In the genomic region with DNA sequence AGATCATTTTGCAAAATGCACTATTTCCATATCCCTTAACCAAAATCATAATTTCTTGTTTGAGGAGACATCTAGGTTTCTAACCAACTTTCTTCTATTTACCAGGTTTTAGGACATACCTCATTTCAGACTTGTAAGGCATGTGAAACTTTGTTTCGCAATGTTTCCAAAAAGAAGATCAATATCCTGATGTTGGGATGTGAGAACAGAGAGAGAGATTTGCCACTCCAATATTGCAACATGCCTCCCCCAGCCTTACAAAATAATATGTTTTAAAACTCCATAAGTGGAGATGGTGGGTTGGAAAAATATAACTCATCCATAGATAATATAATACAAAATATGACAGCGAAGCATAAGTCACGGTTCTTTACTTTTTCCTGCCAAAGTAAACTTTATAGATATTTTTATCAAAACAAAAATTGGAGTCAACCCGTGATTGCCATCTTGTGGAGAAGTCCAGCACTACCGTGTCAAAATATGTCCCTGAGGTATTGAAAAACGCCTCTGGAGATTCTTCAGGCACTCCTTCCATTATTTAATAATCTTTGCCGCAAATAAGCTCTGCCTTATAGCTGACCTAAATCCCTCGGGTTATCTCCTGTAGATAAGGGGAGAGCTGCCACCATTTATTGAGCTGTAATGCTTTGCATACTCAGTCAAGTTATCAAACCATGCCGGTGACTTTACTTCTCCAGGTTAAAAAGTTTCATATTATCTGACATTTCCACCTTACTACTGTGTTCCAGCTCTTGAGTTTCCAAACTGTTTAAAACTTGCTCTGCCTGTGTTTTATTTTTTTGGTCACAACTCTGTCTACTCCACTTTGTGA, we compare ENCODE assay signal across 8 cellular contexts.
A peak's percentile ranks its signal among the peaks of the same experiment; 100 is the strongest.
DNase-seq lines count a peak whose midpoint lies in the region; ATAC-seq and TF ChIP-seq lines count a peak whose summit lies in the region.

No MANE protein-coding gene starts in this region.

- no peaks in the 10 kb centered on the region for H3K36me3 ChIP-seq in OCI-LY7 (ENCODE audit: insufficient read depth, low read length)

- TF ChIP-seq CTCF in OCI-LY7 (conservative IDR thresholded peaks at IDR 0.05; ENCODE audit: low read length) (peak; percentile 85), epithelial cell of esophagus (IDR thresholded peaks at IDR 0.05; ENCODE audit: insufficient read depth, low read depth, low read length, missing control alignments) (peak; percentile 72)

- no peaks in the 10 kb centered on the region for H3K4me1 ChIP-seq in OCI-LY7 (ENCODE audit: insufficient read depth, low read length, poor library complexity, severe bottlenecking)

- no TSS peak for BruUV-seq in OCI-LY7 (replicated peaks; lab: Mats Ljungman, UMichigan)

- POLR2A ChIA-PET in OCI-LY7 (lab: Charles Lee) = no interaction called here

- no peaks in the 10 kb centered on the region for H4K20me1 ChIP-seq in OCI-LY7 (ENCODE audit: insufficient read depth, low read length)

- H3K79me2 ChIP-seq in OCI-LY7 (ENCODE audit: insufficient read depth, low read depth, low read length) = no peaks in the 10 kb centered on the region

- no peak overlapping the region; the same call in 1 of the 2 replicates for H2AFZ ChIP-seq in OCI-LY7 (ENCODE audit: low read length)

- H3K4me2 ChIP-seq in OCI-LY7 (ENCODE audit: low read length) = no peak overlapping the region

- ATAC-seq in HG02852 (IDR thresholded peaks at IDR 0.05; ENCODE audit: unreplicated experiment) (peak; percentile 33), sciatic nerve (peak; percentile 34), HG02623 (IDR thresholded peaks at IDR 0.05; ENCODE audit: unreplicated experiment) (no peak)

- no peak overlapping the region for H3K27ac ChIP-seq in OCI-LY7 (ENCODE audit: low read depth, low read length, poor library complexity, severe bottlenecking)

- H3K4me3 ChIP-seq in OCI-LY7 (ENCODE audit: low read depth, low read length, poor library complexity, severe bottlenecking) (no peak overlapping the region), epithelial cell of esophagus (ENCODE audit: low read length) (no peak overlapping the region)

- peak; percentile 3 for DNase-seq in DMS114 treated with DMSO at 0.1 percent for 48 hours (lab: John Stamatoyannopoulos, UW; ENCODE audit: unreplicated experiment)
- DNase-seq in OCI-LY7 (ENCODE audit: low spot score) = peak; percentile 10
- DNase-seq in epithelial cell of esophagus (ENCODE audit: low read depth) = peak; percentile 35
- no peak for DNase-seq in sciatic nerve (ENCODE audit: low spot score)
- no peak for DNase-seq in stimulated activated CD4-positive, alpha-beta T cell treated with anti-CD3 and anti-CD28 coated beads, Interleukin-4, amount 100 ng/mL, for 4 hours
- no peak for DNase-seq in NCI-H1048 (lab: John Stamatoyannopoulos, UW)

- CTCF ChIA-PET in OCI-LY7 (lab: Charles Lee; ENCODE audit: unreplicated experiment) = no interaction called here

- intact Hi-C loops in OCI-LY7 (cut with micrococcal nuclease; ENCODE audit: unreplicated experiment) (no loop called here), sciatic nerve (cut with DNase I) (no loop called here)

- H3K9me3 ChIP-seq in OCI-LY7 (ENCODE audit: low read length) = no peaks in the 10 kb centered on the region

- H3K9me2 ChIP-seq in OCI-LY7 (ENCODE audit: insufficient read depth, low read length) = no peaks in the 10 kb centered on the region

Comparison
In these comparisons a context has a peak if more than half of its experiments do, and no peak if none do; other contexts are left out.
1. DNase-seq: peak in DMS114 treated with DMSO at 0.1 percent for 48 hours (single experiment), OCI-LY7 (single experiment) and epithelial cell of esophagus (single experiment); none in sciatic nerve (single experiment), stimulated activated CD4-positive, alpha-beta T cell treated with anti-CD3 and anti-CD28 coated beads, Interleukin-4, amount 100 ng/mL, for 4 hours (0 of 2) and NCI-H1048 (single experiment).